In the genomic region with DNA sequence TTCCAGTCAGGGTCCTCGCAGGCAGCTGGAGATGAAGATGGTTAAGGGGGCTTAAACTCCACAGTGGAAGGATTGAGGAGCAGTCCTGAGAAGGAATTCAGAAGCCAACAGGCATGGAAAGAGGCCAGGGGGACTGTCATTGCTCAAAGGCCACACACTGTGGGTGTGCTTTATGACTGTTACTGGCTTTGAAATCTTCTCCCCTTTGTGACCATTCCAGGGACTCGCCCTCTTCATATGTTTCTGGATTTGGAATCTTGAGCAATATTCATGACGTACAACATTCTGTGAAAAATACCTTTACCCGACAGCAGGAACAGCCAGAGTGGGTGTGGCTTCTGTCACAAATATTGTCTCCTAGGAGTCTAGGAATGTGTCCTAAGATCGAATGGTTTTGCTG, we compare ENCODE assay signal across 27 cellular contexts. TPM values are rescaled to one million over a fixed set of nuclear protein-coding genes. Genes with fewer than 3 reads are reported as not detected.
DNase-seq lines count a peak whose midpoint lies in the region; ATAC-seq, FAIRE-seq and TF ChIP-seq lines count a peak whose summit lies in the region.
"Had no signal": no experiment of that assay in that cellular context is flagged by ENCODE, and none has a peak within 500 bp of the region (broad histone marks: within the 10 kb centered on the region; RNA-seq: fewer than 3 reads in every experiment).

No MANE protein-coding gene starts in this region.

- H3K9me3 ChIP-seq in HepG2 (ENCODE audit: low read length) (peaks cover 8% of the 10 kb centered on the region), right lobe of liver (no peaks in the 10 kb centered on the region), trophoblast cell (ENCODE audit: insufficient read depth, low read depth, low read length) (peaks cover 13% of the 10 kb centered on the region)
- H3K9me3 ChIP-seq: BE2C, HAP-1 had no signal

- intact Hi-C loops in HepG2 (cut with micrococcal nuclease; ENCODE audit: unreplicated experiment) = no loop called here
- intact Hi-C loops in right lobe of liver (cut with DNase I) = no loop called here
- intact Hi-C loops in left colon (cut with DNase I, micrococcal nuclease) = no loop called here

- H3K4ac ChIP-seq in trophoblast cell (ENCODE audit: low read depth, low read length) = no peak overlapping the region

- H4K8ac ChIP-seq in trophoblast cell (ENCODE audit: low read depth, low read length) = no peak overlapping the region

- H3K79me2 ChIP-seq in HepG2 (ENCODE audit: insufficient read depth, low read length) (no peaks in the 10 kb centered on the region), trophoblast cell (ENCODE audit: control insufficient read depth, insufficient read depth, low read length, poor library complexity) (no peaks in the 10 kb centered on the region)

- H4K91ac ChIP-seq in trophoblast cell (ENCODE audit: low read depth, low read length) = no peak overlapping the region

- TF ChIP-seq RAD21 in HepG2 (CRISPR knock-in tag; IDR thresholded peaks at IDR 0.05) = no peak

- no peak overlapping the region for H3K23ac ChIP-seq in trophoblast cell (ENCODE audit: low read length)

- no peak overlapping the region for H4K12ac ChIP-seq in trophoblast cell (ENCODE audit: low read depth, low read length)

- ATAC-seq in HepG2 (no peak), right lobe of liver (no peak), left colon (peak; percentile 74), HG03139 (IDR thresholded peaks at IDR 0.05; ENCODE audit: unreplicated experiment) (no peak)
- ATAC-seq: GM12878, GM23338 had no signal

- DNase-seq in HepG2 (ENCODE audit: low spot score) = no peak
- no peak for DNase-seq in right lobe of liver
- DNase-seq in left colon = peak in 1 of 2 donors; percentile 62
- DNase-seq in trophoblast cell = peak in 1 of 2 donors; percentile 31
- no peak for DNase-seq in H54 (ENCODE audit: insufficient read length, low spot score)
- DNase-seq in activated CD8-positive, alpha-beta memory T cell treated with anti-CD3 and anti-CD28 coated beads for 24 hours = no peak
- DNase-seq: ACHN; AML-193; BE2C; CD4-positive, alpha-beta T cell; CD8-positive, alpha-beta memory T cell; DMS 273 treated with DMSO at 0.1 percent for 48 hours; DMS79; EL; GDM1; HFFc6 had no signal

- H3K79me1 ChIP-seq in trophoblast cell (ENCODE audit: low read length) = no peaks in the 10 kb centered on the region

- H3K4me3 ChIP-seq in HepG2 (replicated peaks in 1 of 3; ENCODE audit: insufficient read depth in 1 of 3, low read depth in 2 of 3, low read length in 3 of 3) (no peak overlapping the region), right lobe of liver (no peak overlapping the region), trophoblast cell (ENCODE audit: low read depth, low read length) (peak overlapping the region; percentile 54)
- H3K4me3 ChIP-seq: BLaER1 treated with 17β-estradiol and CSF1 and Interleukin-3, amounts not matched to agents 10 nM and 100 nM; GM12878; GM23338; HAP-1 had no signal

- H2AFZ ChIP-seq in HepG2 (ENCODE audit: low read length) (no peak overlapping the region), trophoblast cell (ENCODE audit: insufficient read depth, low read length, poor library complexity) (no peak overlapping the region)
- H2AFZ ChIP-seq: GM23338 had no signal

- in situ Hi-C loops in HepG2 (cut with HindIII; ENCODE audit: extremely low pct_ligation_motif_present, low pct_unique_long_range_greater_than_20kb) = no loop called here

- TF ChIP-seq CTCF in HepG2 (CRISPR knock-in tag; IDR thresholded peaks at IDR 0.05) (no peak), right lobe of liver (IDR thresholded peaks at IDR 0.05) (no peak)

- no peak overlapping the region for H2AK5ac ChIP-seq in trophoblast cell (ENCODE audit: low read length)

- H2BK120ac ChIP-seq in trophoblast cell (ENCODE audit: insufficient read depth, low read length, poor library complexity) = no peak overlapping the region

- WGBS in HepG2 (ENCODE audit: low lambda C conversion rate) = 2% methylated on average over 5 of the region's 5 CpGs
- WGBS in right lobe of liver (ENCODE audit: insufficient coverage, low coverage, low lambda C conversion rate, missing lambda C conversion rate) = 47% methylated on average over 5 of the region's 5 CpGs
- WGBS in trophoblast cell (ENCODE audit: extremely low coverage, insufficient coverage, insufficient read length) = no CpG with 5 or more reads among the region's 5 CpGs

- H2BK12ac ChIP-seq in trophoblast cell (ENCODE audit: low read length) = no peak overlapping the region

- POLR2A ChIA-PET in HepG2 (lab: Yijun Ruan, JAX) = no interaction called here

- H3K27me3 ChIP-seq in HepG2 (ENCODE audit: control insufficient read depth in 1 of 2, insufficient read depth in 2 of 2, low read length in 2 of 2) = no peaks in the 10 kb centered on the region
- H3K27me3 ChIP-seq in right lobe of liver = peaks cover 0 to 3% of the 10 kb centered on the region in 2 donors
- peaks cover 2% of the 10 kb centered on the region for H3K27me3 ChIP-seq in trophoblast cell (ENCODE audit: insufficient read depth, low read length)
- H3K27me3 ChIP-seq: BLaER1 treated with 17β-estradiol and CSF1 and Interleukin-3, amounts not matched to agents 10 nM and 100 nM had no signal

- CTCF ChIA-PET in HepG2 (lab: Yijun Ruan, JAX; ENCODE audit: low intra/inter-chr PET ratio, low total read pairs) = no interaction called here

- no peak overlapping the region for H2BK5ac ChIP-seq in trophoblast cell (ENCODE audit: low read depth, low read length, poor library complexity)

- H4K20me1 ChIP-seq in HepG2 (ENCODE audit: insufficient read depth, low read length) = no peaks in the 10 kb centered on the region
- H4K20me1 ChIP-seq: BLaER1 treated with 17β-estradiol and CSF1 and Interleukin-3, amounts not matched to agents 10 nM and 100 nM had no signal

- no peak overlapping the region for H3K18ac ChIP-seq in trophoblast cell (ENCODE audit: low read length)

- no peak overlapping the region for H3K9ac ChIP-seq in HepG2 (ENCODE audit: insufficient read depth, low read depth, low read length)
- no peak overlapping the region for H3K9ac ChIP-seq in trophoblast cell (ENCODE audit: low read length)
- H3K9ac ChIP-seq: BLaER1 treated with 17β-estradiol and CSF1 and Interleukin-3, amounts not matched to agents 10 nM and 100 nM had no signal

- no peak for TF ChIP-seq EP300 in HepG2 (IDR thresholded peaks at IDR 0.05; ENCODE audit: low read depth in 2 of 2, low read length in 2 of 2)
- no peak for TF ChIP-seq EP300 in HepG2 (CRISPR knock-in tag; IDR thresholded peaks at IDR 0.05; ENCODE audit: borderline replicate concordance)

- TF ChIP-seq POLR2A in HepG2 (IDR thresholded peaks at IDR 0.05; ENCODE audit: insufficient read depth in 1 of 2, low read depth in 2 of 2, low read length in 2 of 2) = no peak
- no peak for TF ChIP-seq POLR2A in right lobe of liver (IDR thresholded peaks at IDR 0.05)
- TF ChIP-seq POLR2A in H54 (IDR thresholded peaks at IDR 0.05; ENCODE audit: low read depth, low read length) = no peak

- no peak for FAIRE-seq in HepG2 (lab: Jason Lieb, UNC)
- no peak for FAIRE-seq in H54 (lab: Jason Lieb, UNC)
- FAIRE-seq: A204.1, D721Med, GM12878, GM18507 had no signal

- no peak overlapping the region for H3K14ac ChIP-seq in trophoblast cell (ENCODE audit: low read length)

- H3K4me2 ChIP-seq in HepG2 (ENCODE audit: low read depth, low read length) (no peak overlapping the region), trophoblast cell (ENCODE audit: low read length) (no peak overlapping the region)
- H3K4me2 ChIP-seq: GM23338 had no signal

- H3K4me1 ChIP-seq in HepG2 (ENCODE audit: insufficient read depth, low read length) (no peaks in the 10 kb centered on the region), right lobe of liver (no peaks in the 10 kb centered on the region), trophoblast cell (ENCODE audit: control insufficient read depth in 1 of 2, insufficient read depth in 2 of 2, low read length in 2 of 2) (no peaks in the 10 kb centered on the region)
- H3K4me1 ChIP-seq: BE2C, HAP-1 had no signal

- H3K27ac ChIP-seq in HepG2 (ENCODE audit: extremely low read length, insufficient read depth, low read length) (no peak overlapping the region), right lobe of liver (no peak overlapping the region), trophoblast cell (ENCODE audit: low read depth, low read length) (no peak overlapping the region)
- H3K27ac ChIP-seq: 22Rv1 had no signal

- H3K36me3 ChIP-seq in HepG2 (replicated peaks in 1 of 2; ENCODE audit: control insufficient read depth in 1 of 2, insufficient read depth in 2 of 2, low read length in 2 of 2) (no peaks in the 10 kb centered on the region), right lobe of liver (no peaks in the 10 kb centered on the region), trophoblast cell (ENCODE audit: control insufficient read depth in 1 of 2, insufficient read depth in 2 of 2, low read length in 2 of 2) (no peaks in the 10 kb centered on the region)
- H3K36me3 ChIP-seq: BE2C; BLaER1 treated with 17β-estradiol and CSF1 and Interleukin-3, amounts not matched to agents 10 nM and 100 nM; HAP-1 had no signal

- no TSS peak for BruUV-seq in HepG2 (replicated peaks; lab: Mats Ljungman, UMichigan)

RNA-seq across cellular contexts. Expression of a gene that starts 16.6 kb away (rescaled TPM):
- total RNA-seq in HepG2 (2016; rRNA removed; fragmentation: Illumina TruSeq; extraction: Trizol) (not detected in 2 replicates), right lobe of liver (not detected), left colon (1,000 to 10,000 TPM; 2,049 to 2,156 TPM)
- not detected in 2 replicates for total RNA-seq in HepG2 (2016; cell fraction: cytosol; rRNA removed; fragmentation: Illumina TruSeq; extraction: Trizol; ENCODE audit: low read depth)
- not detected in 2 replicates for total RNA-seq in HepG2 (2016; cell fraction: insoluble cytoplasmic fraction; rRNA removed; fragmentation: Illumina TruSeq; extraction: Trizol)
- not detected in 2 replicates for total RNA-seq in HepG2 (2016; cell fraction: membrane; rRNA removed; fragmentation: Illumina TruSeq; extraction: Trizol)
- not detected in 2 replicates for total RNA-seq in HepG2 (2016; cell fraction: nucleus; rRNA removed; fragmentation: Illumina TruSeq; extraction: Trizol)
- polyA plus RNA-seq in HepG2 (2011; rRNA removed) = not detected in 2 replicates
- not detected in 2 replicates for polyA plus RNA-seq in HepG2 (2011; cell fraction: cytosol; rRNA removed)
- not detected in 2 replicates for polyA plus RNA-seq in HepG2 (2011; cell fraction: nucleus; rRNA removed)
- not detected in 2 replicates for polyA plus RNA-seq in HepG2 (2012)
- polyA plus RNA-seq in HepG2 (2016; cell fraction: cytosol; fragmentation: Illumina TruSeq; extraction: Trizol; ENCODE audit: low read depth) = not detected in 2 replicates
- polyA plus RNA-seq in HepG2 (2016; cell fraction: insoluble cytoplasmic fraction; fragmentation: Illumina TruSeq; extraction: Trizol; ENCODE audit: low read depth) = not detected in 2 replicates
- polyA plus RNA-seq in HepG2 (2016; cell fraction: membrane; fragmentation: Illumina TruSeq; extraction: Trizol; ENCODE audit: low read depth) = not detected in 2 replicates
- polyA plus RNA-seq in HepG2 (2016; cell fraction: nucleus; fragmentation: Illumina TruSeq; extraction: Trizol; ENCODE audit: insufficient read depth, low read depth) = not detected in 2 replicates
- not detected in 2 replicates for polyA minus RNA-seq in HepG2 (2011; rRNA and poly(A)+ RNA removed; ENCODE audit: low replicate concordance)
- not detected in 2 replicates for polyA minus RNA-seq in HepG2 (2011; cell fraction: cytosol; rRNA and poly(A)+ RNA removed)
- polyA minus RNA-seq in HepG2 (2011; cell fraction: nucleus; rRNA and poly(A)+ RNA removed) = not detected in 2 replicates
- not detected in 2 replicates for polyA plus RNA-seq in trophoblast cell (2013)
- total RNA-seq: CD4-positive, alpha-beta T cell; CD8-positive, alpha-beta memory T cell; GM12878; H4; HFFc6 had no signal
- polyA plus RNA-seq: CD14-positive monocyte; CD8-positive, alpha-beta memory T cell; GM12878; GM23338 had no signal

RNA-seq across cellular contexts. Expression of a gene that starts 36.9 kb away (rescaled TPM):
- total RNA-seq in HepG2 (2016; rRNA removed; fragmentation: Illumina TruSeq; extraction: Trizol) (not detected in 2 replicates), right lobe of liver (not detected), left colon (1,000 to 10,000 TPM; 4,350 to 5,481 TPM)
- total RNA-seq in HepG2 (2016; cell fraction: cytosol; rRNA removed; fragmentation: Illumina TruSeq; extraction: Trizol; ENCODE audit: low read depth) = not detected in 2 replicates
- total RNA-seq in HepG2 (2016; cell fraction: insoluble cytoplasmic fraction; rRNA removed; fragmentation: Illumina TruSeq; extraction: Trizol) = not detected in 2 replicates
- total RNA-seq in HepG2 (2016; cell fraction: membrane; rRNA removed; fragmentation: Illumina TruSeq; extraction: Trizol) = not detected in 2 replicates
- not detected in 2 replicates for total RNA-seq in HepG2 (2016; cell fraction: nucleus; rRNA removed; fragmentation: Illumina TruSeq; extraction: Trizol)
- not detected in 2 replicates for polyA plus RNA-seq in HepG2 (2011; rRNA removed)
- polyA plus RNA-seq in HepG2 (2011; cell fraction: cytosol; rRNA removed) = not detected in 2 replicates
- polyA plus RNA-seq in HepG2 (2011; cell fraction: nucleus; rRNA removed) = not detected in 2 replicates
- not detected in 2 replicates for polyA plus RNA-seq in HepG2 (2012)
- polyA plus RNA-seq in HepG2 (2016; cell fraction: cytosol; fragmentation: Illumina TruSeq; extraction: Trizol; ENCODE audit: low read depth) = not detected in 2 replicates
- not detected in 2 replicates for polyA plus RNA-seq in HepG2 (2016; cell fraction: insoluble cytoplasmic fraction; fragmentation: Illumina TruSeq; extraction: Trizol; ENCODE audit: low read depth)
- not detected in 2 replicates for polyA plus RNA-seq in HepG2 (2016; cell fraction: membrane; fragmentation: Illumina TruSeq; extraction: Trizol; ENCODE audit: low read depth)
- polyA plus RNA-seq in HepG2 (2016; cell fraction: nucleus; fragmentation: Illumina TruSeq; extraction: Trizol; ENCODE audit: insufficient read depth, low read depth) = not detected in 2 replicates
- not detected in 2 replicates for polyA minus RNA-seq in HepG2 (2011; rRNA and poly(A)+ RNA removed; ENCODE audit: low replicate concordance)
- polyA minus RNA-seq in HepG2 (2011; cell fraction: cytosol; rRNA and poly(A)+ RNA removed) = not detected in 2 replicates
- polyA minus RNA-seq in HepG2 (2011; cell fraction: nucleus; rRNA and poly(A)+ RNA removed) = not detected in 2 replicates
- not detected in 2 replicates for polyA plus RNA-seq in trophoblast cell (2013)
- total RNA-seq: CD4-positive, alpha-beta T cell; CD8-positive, alpha-beta memory T cell; GM23338; H4 had no signal
- polyA plus RNA-seq: CD14-positive monocyte; CD8-positive, alpha-beta memory T cell; GM12878; GM23338 had no signal

RNA-seq across cellular contexts. Expression of a gene that starts 44.6 kb away (rescaled TPM):
- total RNA-seq in HepG2 (2016; rRNA removed; fragmentation: Illumina TruSeq; extraction: Trizol) (not detected in 2 replicates), right lobe of liver (1 to 10 TPM in 2 of 6 experiments, under 1 TPM in 4; 0.29 to 3.4 (median 0.58) TPM), left colon (under 1 TPM; 0.22 to 0.24 TPM)
- total RNA-seq in HepG2 (2016; cell fraction: cytosol; rRNA removed; fragmentation: Illumina TruSeq; extraction: Trizol; ENCODE audit: low read depth) = not detected in 2 replicates
- not detected in 2 replicates for total RNA-seq in HepG2 (2016; cell fraction: insoluble cytoplasmic fraction; rRNA removed; fragmentation: Illumina TruSeq; extraction: Trizol)
- not detected in 2 replicates for total RNA-seq in HepG2 (2016; cell fraction: membrane; rRNA removed; fragmentation: Illumina TruSeq; extraction: Trizol)
- not detected in 2 replicates for total RNA-seq in HepG2 (2016; cell fraction: nucleus; rRNA removed; fragmentation: Illumina TruSeq; extraction: Trizol)
- not detected in 2 replicates for polyA plus RNA-seq in HepG2 (2011; rRNA removed)
- not detected in 2 replicates for polyA plus RNA-seq in HepG2 (2011; cell fraction: cytosol; rRNA removed)
- polyA plus RNA-seq in HepG2 (2011; cell fraction: nucleus; rRNA removed) = not detected in 2 replicates
- not detected in 2 replicates for polyA plus RNA-seq in HepG2 (2012)
- not detected in 2 replicates for polyA plus RNA-seq in HepG2 (2016; cell fraction: cytosol; fragmentation: Illumina TruSeq; extraction: Trizol; ENCODE audit: low read depth)
- polyA plus RNA-seq in HepG2 (2016; cell fraction: insoluble cytoplasmic fraction; fragmentation: Illumina TruSeq; extraction: Trizol; ENCODE audit: low read depth) = not detected in 2 replicates
- polyA plus RNA-seq in HepG2 (2016; cell fraction: membrane; fragmentation: Illumina TruSeq; extraction: Trizol; ENCODE audit: low read depth) = not detected in 2 replicates
- not detected in 2 replicates for polyA plus RNA-seq in HepG2 (2016; cell fraction: nucleus; fragmentation: Illumina TruSeq; extraction: Trizol; ENCODE audit: insufficient read depth, low read depth)
- not detected in 2 replicates for polyA minus RNA-seq in HepG2 (2011; rRNA and poly(A)+ RNA removed; ENCODE audit: low replicate concordance)
- polyA minus RNA-seq in HepG2 (2011; cell fraction: cytosol; rRNA and poly(A)+ RNA removed) = not detected in 2 replicates
- polyA minus RNA-seq in HepG2 (2011; cell fraction: nucleus; rRNA and poly(A)+ RNA removed) = not detected in 2 replicates
- polyA plus RNA-seq in trophoblast cell (2013) = not detected in 2 replicates
- total RNA-seq: CD8-positive, alpha-beta memory T cell; GM12878; GM23338; H4; HFFc6 had no signal
- polyA plus RNA-seq: CD8-positive, alpha-beta memory T cell; GM12878; GM23338 had no signal

Comparison
In these comparisons a context has a peak if more than half of its experiments do, and no peak if none do; other contexts are left out.
1. RNA of a gene that starts 16.6 kb away (total RNA-seq): 2,049 to 2,156 TPM in left colon; not detected in HepG2 and not detected in right lobe of liver; every median in the first group is over 1,000 times any median in the second.
2. RNA of a gene that starts 36.9 kb away (total RNA-seq): 4,350 to 5,481 TPM in left colon; not detected in HepG2 and not detected in right lobe of liver; every median in the first group is over 1,000 times any median in the second.